ENCODE assay signal across 9 cellular contexts in genomic region chr3:102526865-102527264, GRCh38.
"Had no signal": no experiment of that assay in that cellular context is flagged by ENCODE, and none has a peak within 500 bp of the region (broad histone marks: within the 10 kb centered on the region; RNA-seq: fewer than 3 reads in every experiment).

No MANE protein-coding gene starts in this region.

- H3K9ac ChIP-seq: GM23248 had no signal

- ATAC-seq: HCT116, K562 had no signal

- DNase-seq: GM23248, GOT3, H7, HFFc6, IMR-90, KG1 had no signal

- H3K9me3 Mint-ChIP-seq: HFFc6 had no signal

- H3K27ac ChIP-seq: GM23248 had no signal

- H3K9me3 ChIP-seq: HAP-1 had no signal

- H3K4me3 ChIP-seq: GM23248, HAP-1, K562 had no signal

- H3K27ac Mint-ChIP-seq: HFFc6 had no signal

- H3K4me3 Mint-ChIP-seq: HFFc6 had no signal

- H3K36me3 ChIP-seq: HAP-1 had no signal

- H2AFZ ChIP-seq: GM23248 had no signal

- H3K4me1 ChIP-seq: HAP-1 had no signal
